8 cellular contexts compared by ENCODE assay signal in the genomic region with DNA sequence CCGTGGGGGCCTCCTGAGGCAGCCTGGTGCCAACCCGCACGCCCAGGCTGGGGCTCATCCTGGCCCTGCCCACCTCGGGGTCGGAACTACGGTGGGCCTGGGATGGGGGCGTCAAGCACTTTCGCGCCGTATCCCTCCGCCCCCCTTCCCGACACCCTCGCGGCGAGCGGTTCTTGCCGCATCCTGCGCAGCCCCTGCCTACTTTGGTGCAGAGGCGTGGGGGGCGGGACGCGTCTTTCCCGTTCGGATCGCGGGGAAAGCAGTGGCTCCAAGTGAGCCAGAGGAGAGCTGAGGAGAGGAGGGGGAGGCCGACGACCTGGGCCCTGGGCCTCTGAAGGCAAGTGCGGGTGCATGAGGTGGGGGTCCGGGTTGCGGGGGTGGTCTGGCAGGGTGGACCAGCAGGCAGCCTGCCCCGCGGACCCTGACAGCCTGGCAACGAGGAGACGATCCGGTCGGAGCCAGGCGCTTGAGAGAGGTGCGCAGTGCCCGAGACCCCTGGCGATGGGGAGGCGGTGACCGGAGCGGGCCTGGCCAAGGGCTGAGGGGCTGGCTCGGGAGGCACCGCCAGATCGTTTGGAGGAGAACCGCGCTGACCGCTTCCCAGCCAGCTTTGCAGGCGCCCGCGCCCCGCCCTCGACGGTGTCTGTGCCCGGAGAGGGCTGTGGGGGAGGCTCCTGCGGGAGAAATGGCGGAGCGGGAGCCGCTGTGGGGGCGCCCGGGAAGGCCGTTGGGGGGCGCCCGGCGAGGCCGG. TPM values are rescaled to one million over a fixed set of nuclear protein-coding genes. Genes with fewer than 3 reads are reported as not detected.
DNase-seq lines count a peak whose midpoint lies in the region; ATAC-seq lines count a peak whose summit lies in the region.

A gene (plus strand): TSS at position 233 of the 751 bp plus-strand sequence. CDS start 2,422 bp downstream, outside the sequence.

- peak; percentile 34 for DNase-seq in stimulated activated CD4-positive, alpha-beta T cell treated with anti-CD3 and anti-CD28 coated beads, Interleukin-15, amount 100 ng/mL, for 24 hours
- DNase-seq in stimulated activated CD4-positive, alpha-beta T cell treated with anti-CD3 and anti-CD28 coated beads, Interleukin-4, amount 100 ng/mL, for 4 hours: no peak
- DNase-seq in RPMI7951 (ENCODE audit: low read depth) (peak; percentile 28), caudate nucleus (lab: John Stamatoyannopoulos, UW) (peak in 49 of 61 donors; percentile 0 to 71 (median 23)), iPS-NIHi7 (ENCODE audit: extremely low spot score) (peak; percentile 13), sciatic nerve (ENCODE audit: low spot score) (peak; percentile 71)

- H3K27ac ChIP-seq in caudate nucleus (ENCODE audit: low read depth, low read length): peak within 1 kb of the TSS; percentile 88

- intact Hi-C loops in sciatic nerve (cut with DNase I): loop anchor here (5.0 kb wide), 1 partner anchor 1510 kb away; no protein-coding TSS in a partner anchor

- ATAC-seq in sciatic nerve (peak; percentile 80), GM21367 (IDR thresholded peaks at IDR 0.05; ENCODE audit: unreplicated experiment) (no peak), HG03025 (IDR thresholded peaks at IDR 0.05; ENCODE audit: low FRiP score, unreplicated experiment) (no peak)

RNA-seq across cellular contexts. Expression of the gene that starts here (rescaled TPM):
- total RNA-seq in RPMI7951 (2014; rRNA removed; shearing (Covaris generic)): 6.2 and 6.6 TPM in 2 replicates
- 14.4 TPM for total RNA-seq in sciatic nerve

Comparison
In these comparisons a context has a peak if more than half of its experiments do, and no peak if none do; other contexts are left out.
1. DNase-seq: peak in stimulated activated CD4-positive, alpha-beta T cell treated with anti-CD3 and anti-CD28 coated beads, Interleukin-15, amount 100 ng/mL, for 24 hours (single experiment), RPMI7951 (single experiment), caudate nucleus (49 of 61), iPS-NIHi7 (single experiment) and sciatic nerve (single experiment); none in stimulated activated CD4-positive, alpha-beta T cell treated with anti-CD3 and anti-CD28 coated beads, Interleukin-4, amount 100 ng/mL, for 4 hours (0 of 2).